In the genomic region with DNA sequence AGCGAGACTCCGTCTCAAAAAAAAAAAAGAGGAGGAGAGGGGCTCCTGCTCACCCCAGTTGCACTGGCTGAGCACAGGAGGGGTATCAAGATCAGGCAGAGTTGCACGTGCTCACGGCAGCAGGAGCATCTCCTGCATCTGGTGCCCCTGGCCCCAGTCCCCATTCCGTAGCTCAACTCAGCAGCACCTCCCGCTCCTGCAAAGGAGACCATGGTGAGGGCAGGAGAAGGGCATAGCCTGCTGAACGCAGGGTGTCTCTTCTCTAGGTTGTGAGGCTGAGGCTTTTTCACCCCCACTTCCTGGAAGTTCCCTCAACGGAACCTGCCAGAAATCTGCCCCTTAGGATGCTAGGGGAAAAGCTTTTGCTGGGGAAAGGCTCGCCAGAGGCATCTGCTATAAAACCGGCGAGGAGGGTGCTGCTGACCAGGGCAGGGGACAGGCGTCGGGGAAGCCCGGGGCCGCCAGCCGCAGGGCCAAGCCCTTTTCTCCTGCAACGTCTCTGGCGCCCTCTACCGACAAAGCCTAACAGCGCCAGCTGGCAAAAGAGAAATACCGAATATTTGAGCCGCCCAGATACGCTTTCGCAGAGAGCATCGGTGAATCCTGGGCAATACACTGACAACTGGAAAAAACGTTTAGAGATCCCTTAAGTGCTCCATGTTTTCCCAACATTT, we compare ENCODE assay signal across 8 cellular contexts. TPM values are rescaled to one million over a fixed set of nuclear protein-coding genes. Genes with fewer than 3 reads are reported as not detected.
A peak's percentile ranks its signal among the peaks of the same experiment; 100 is the strongest.
DNase-seq lines count a peak whose midpoint lies in the region; ATAC-seq, FAIRE-seq and TF ChIP-seq lines count a peak whose summit lies in the region.

No MANE protein-coding gene starts in this region.

- H3K9ac ChIP-seq in HepG2 (ENCODE audit: insufficient read depth, low read depth, low read length): peak overlapping the region; percentile 59

- H3K4me1 ChIP-seq in HepG2 (ENCODE audit: insufficient read depth, low read length): peaks cover 45% of the 10 kb centered on the region

- peak overlapping the region; percentile 81 to 86 (median 83) for H3K4me3 ChIP-seq in HepG2 (replicated peaks in 1 of 3; ENCODE audit: insufficient read depth in 1 of 3, low read depth in 2 of 3, low read length in 3 of 3)

- no TSS peak for BruUV-seq in HepG2 (replicated peaks; lab: Mats Ljungman, UMichigan)

- TF ChIP-seq EP300 in HepG2 (IDR thresholded peaks at IDR 0.05; ENCODE audit: low read depth in 2 of 2, low read length in 2 of 2) (0 out of 4 replicates have a peak, but pooled peaks of 1 of the 2 experiments have one; percentile 17), HepG2 (CRISPR knock-in tag; IDR thresholded peaks at IDR 0.05; ENCODE audit: borderline replicate concordance) (no peak)

- TF ChIP-seq CTCF in GM12872 (IDR thresholded peaks at IDR 0.05; ENCODE audit: insufficient read depth, low read depth, low read length) (peak; percentile 95), HepG2 (CRISPR knock-in tag; IDR thresholded peaks at IDR 0.05) (peak; percentile 93)

- POLR2A ChIA-PET in HepG2 (lab: Yijun Ruan, JAX): interaction anchor here (0.8 to 2.7 kb wide), 13 partner anchors 13 to 166 kb away, joined by 3 to 38 read pairs (median 7); a partner anchor contains a TSS

- H3K27me3 ChIP-seq in HepG2 (ENCODE audit: control insufficient read depth in 1 of 2, insufficient read depth in 2 of 2, low read length in 2 of 2): no peaks in the 10 kb centered on the region

- peak overlapping the region; percentile 56 for H3K27ac ChIP-seq in HepG2 (ENCODE audit: extremely low read length, insufficient read depth, low read length)

- in situ Hi-C loops in HepG2 (cut with HindIII; ENCODE audit: extremely low pct_ligation_motif_present, low pct_unique_long_range_greater_than_20kb): no loop called here

- H2AFZ ChIP-seq in HepG2 (ENCODE audit: low read length): no peak overlapping the region

- peaks cover 6% of the 10 kb centered on the region for H3K79me2 ChIP-seq in HepG2 (ENCODE audit: insufficient read depth, low read length)

- TF ChIP-seq POLR2A in HepG2 (IDR thresholded peaks at IDR 0.05; ENCODE audit: insufficient read depth in 1 of 2, low read depth in 2 of 2, low read length in 2 of 2): 0 out of 4 replicates have a peak, but pooled peaks of 1 of the 2 experiments have one; percentile 6

- WGBS in HepG2 (ENCODE audit: low lambda C conversion rate): 7% methylated on average over 23 of the region's 26 CpGs

- FAIRE-seq in HepG2 (lab: Jason Lieb, UNC): peak; percentile 63

- peak; percentile 50 for DNase-seq in NCI-H524 treated with DMSO at 0.1 percent for 48 hours (lab: John Stamatoyannopoulos, UW)
- DNase-seq in activated CD4-positive, alpha-beta T cell treated with anti-CD3 and anti-CD28 coated beads, Interleukin-2, amount 50 U/mL, for 24 hours (ENCODE audit: low read depth in 1 of 2, low spot score in 1 of 2): peak; percentile 74 to 87
- peak; percentile 90 for DNase-seq in dermis blood vessel endothelial cell
- peak; percentile 83 for DNase-seq in HepG2 (ENCODE audit: low spot score)
- peak; percentile 92 to 96 for DNase-seq in stimulated activated CD4-positive, alpha-beta T cell treated with anti-CD3 and anti-CD28 coated beads, Interleukin-2, amount 100 ng/mL, for 24 hours

- no peaks in the 10 kb centered on the region for H3K36me3 ChIP-seq in HepG2 (replicated peaks in 1 of 2; ENCODE audit: control insufficient read depth in 1 of 2, insufficient read depth in 2 of 2, low read length in 2 of 2)

- peak overlapping the region; percentile 92 for H3K4me2 ChIP-seq in HepG2 (ENCODE audit: low read depth, low read length)

- peak; percentile 92 for TF ChIP-seq RAD21 in HepG2 (CRISPR knock-in tag; IDR thresholded peaks at IDR 0.05)

- H4K20me1 ChIP-seq in HepG2 (ENCODE audit: insufficient read depth, low read length): peaks cover 7% of the 10 kb centered on the region; the same call in 1 of the 2 replicates

- ATAC-seq in HG03135 (IDR thresholded peaks at IDR 0.05; ENCODE audit: unreplicated experiment) (peak; percentile 59), HepG2 (peak; percentile 80), GM19351 (IDR thresholded peaks at IDR 0.05; ENCODE audit: unreplicated experiment) (no peak)

- intact Hi-C loops in HepG2 (cut with micrococcal nuclease; ENCODE audit: unreplicated experiment): loop anchor here (2.0 kb wide), 3 partner anchors 55 to 97 kb away; a partner anchor contains a TSS

- H3K9me3 ChIP-seq in HepG2 (ENCODE audit: low read length): no peaks in the 10 kb centered on the region

- CTCF ChIA-PET in HepG2 (lab: Yijun Ruan, JAX; ENCODE audit: low intra/inter-chr PET ratio, low total read pairs): interaction anchor here (0.6 to 4.2 kb wide), 7 partner anchors 15 to 124 kb away, joined by 3 to 125 read pairs (median 8); a partner anchor contains a TSS

RNA-seq across cellular contexts. Expression of a gene that starts 1.0 kb away (rescaled TPM):
- total RNA-seq in dermis blood vessel endothelial cell: 67.0 and 82.9 TPM in 2 replicates
- total RNA-seq in HepG2 (2016; rRNA removed; fragmentation: Illumina TruSeq; extraction: Trizol): 36.1 and 55.0 TPM in 2 replicates
- total RNA-seq in HepG2 (2016; cell fraction: cytosol; rRNA removed; fragmentation: Illumina TruSeq; extraction: Trizol; ENCODE audit: low read depth): 13.5 and 14.8 TPM in 2 replicates
- 33.5 and 56.7 TPM in 2 replicates for total RNA-seq in HepG2 (2016; cell fraction: insoluble cytoplasmic fraction; rRNA removed; fragmentation: Illumina TruSeq; extraction: Trizol)
- 26.4 and 27.2 TPM in 2 replicates for total RNA-seq in HepG2 (2016; cell fraction: membrane; rRNA removed; fragmentation: Illumina TruSeq; extraction: Trizol)
- total RNA-seq in HepG2 (2016; cell fraction: nucleus; rRNA removed; fragmentation: Illumina TruSeq; extraction: Trizol): 53.7 and 65.8 TPM in 2 replicates
- polyA plus RNA-seq in HepG2 (2011; rRNA removed): 102 and 112 TPM in 2 replicates
- polyA plus RNA-seq in HepG2 (2011; cell fraction: cytosol; rRNA removed): 56.6 and 76.3 TPM in 2 replicates
- polyA plus RNA-seq in HepG2 (2011; cell fraction: nucleus; rRNA removed): 458 and 611 TPM in 2 replicates
- 58.5 and 66.4 TPM in 2 replicates for polyA plus RNA-seq in HepG2 (2012)
- 6.8 and 7.7 TPM in 2 replicates for polyA plus RNA-seq in HepG2 (2016; cell fraction: cytosol; fragmentation: Illumina TruSeq; extraction: Trizol; ENCODE audit: low read depth)
- polyA plus RNA-seq in HepG2 (2016; cell fraction: insoluble cytoplasmic fraction; fragmentation: Illumina TruSeq; extraction: Trizol; ENCODE audit: low read depth): 26.5 and 32.8 TPM in 2 replicates
- 17.1 and 18.2 TPM in 2 replicates for polyA plus RNA-seq in HepG2 (2016; cell fraction: membrane; fragmentation: Illumina TruSeq; extraction: Trizol; ENCODE audit: low read depth)
- polyA plus RNA-seq in HepG2 (2016; cell fraction: nucleus; fragmentation: Illumina TruSeq; extraction: Trizol; ENCODE audit: insufficient read depth, low read depth): 172 and 175 TPM in 2 replicates
- 25.0 and 101 TPM in 2 replicates for polyA minus RNA-seq in HepG2 (2011; rRNA and poly(A)+ RNA removed; ENCODE audit: low replicate concordance)
- 29.8 and 30.8 TPM in 2 replicates for polyA minus RNA-seq in HepG2 (2011; cell fraction: cytosol; rRNA and poly(A)+ RNA removed)
- 84.9 and 89.9 TPM in 2 replicates for polyA minus RNA-seq in HepG2 (2011; cell fraction: nucleus; rRNA and poly(A)+ RNA removed)

RNA-seq across cellular contexts. Expression of a gene that starts 15.3 kb away (rescaled TPM):
- total RNA-seq in dermis blood vessel endothelial cell: 1.3 and 3.6 TPM in 2 replicates
- 0.84 and 0.95 TPM in 2 replicates for total RNA-seq in HepG2 (2016; rRNA removed; fragmentation: Illumina TruSeq; extraction: Trizol)
- 0.30 and 0.44 TPM in 2 replicates for total RNA-seq in HepG2 (2016; cell fraction: cytosol; rRNA removed; fragmentation: Illumina TruSeq; extraction: Trizol; ENCODE audit: low read depth)
- total RNA-seq in HepG2 (2016; cell fraction: insoluble cytoplasmic fraction; rRNA removed; fragmentation: Illumina TruSeq; extraction: Trizol): 0.22 and 0.65 TPM in 2 replicates
- total RNA-seq in HepG2 (2016; cell fraction: membrane; rRNA removed; fragmentation: Illumina TruSeq; extraction: Trizol): 0.52 and 0.90 TPM in 2 replicates
- 0.90 and 1.1 TPM in 2 replicates for total RNA-seq in HepG2 (2016; cell fraction: nucleus; rRNA removed; fragmentation: Illumina TruSeq; extraction: Trizol)
- 3.8 and 4.2 TPM in 2 replicates for polyA plus RNA-seq in HepG2 (2011; rRNA removed)
- 1.8 TPM in 2 replicates for polyA plus RNA-seq in HepG2 (2011; cell fraction: cytosol; rRNA removed)
- polyA plus RNA-seq in HepG2 (2011; cell fraction: nucleus; rRNA removed): 33.7 and 41.4 TPM in 2 replicates
- 2.5 and 2.6 TPM in 2 replicates for polyA plus RNA-seq in HepG2 (2012)
- 0.33 and 0.71 TPM in 2 replicates for polyA plus RNA-seq in HepG2 (2016; cell fraction: cytosol; fragmentation: Illumina TruSeq; extraction: Trizol; ENCODE audit: low read depth)
- 0.74 and 0.86 TPM in 2 replicates for polyA plus RNA-seq in HepG2 (2016; cell fraction: insoluble cytoplasmic fraction; fragmentation: Illumina TruSeq; extraction: Trizol; ENCODE audit: low read depth)
- 0.63 and 1.2 TPM in 2 replicates for polyA plus RNA-seq in HepG2 (2016; cell fraction: membrane; fragmentation: Illumina TruSeq; extraction: Trizol; ENCODE audit: low read depth)
- polyA plus RNA-seq in HepG2 (2016; cell fraction: nucleus; fragmentation: Illumina TruSeq; extraction: Trizol; ENCODE audit: insufficient read depth, low read depth): 4.0 and 5.3 TPM in 2 replicates
- polyA minus RNA-seq in HepG2 (2011; rRNA and poly(A)+ RNA removed; ENCODE audit: low replicate concordance): 0.58 and 2.9 TPM in 2 replicates
- polyA minus RNA-seq in HepG2 (2011; cell fraction: cytosol; rRNA and poly(A)+ RNA removed): 1.3 TPM in 2 replicates
- polyA minus RNA-seq in HepG2 (2011; cell fraction: nucleus; rRNA and poly(A)+ RNA removed): 2.6 and 3.3 TPM in 2 replicates

RNA-seq across cellular contexts. Expression of a gene that starts 34.7 kb away (rescaled TPM):
- total RNA-seq in dermis blood vessel endothelial cell: 96.1 and 135 TPM in 2 replicates
- total RNA-seq in HepG2 (2016; rRNA removed; fragmentation: Illumina TruSeq; extraction: Trizol): 19.3 and 32.6 TPM in 2 replicates
- total RNA-seq in HepG2 (2016; cell fraction: cytosol; rRNA removed; fragmentation: Illumina TruSeq; extraction: Trizol; ENCODE audit: low read depth): 4.6 and 4.9 TPM in 2 replicates
- total RNA-seq in HepG2 (2016; cell fraction: insoluble cytoplasmic fraction; rRNA removed; fragmentation: Illumina TruSeq; extraction: Trizol): 16.8 and 32.7 TPM in 2 replicates
- 13.7 and 15.6 TPM in 2 replicates for total RNA-seq in HepG2 (2016; cell fraction: membrane; rRNA removed; fragmentation: Illumina TruSeq; extraction: Trizol)
- total RNA-seq in HepG2 (2016; cell fraction: nucleus; rRNA removed; fragmentation: Illumina TruSeq; extraction: Trizol): 43.2 and 57.8 TPM in 2 replicates
- polyA plus RNA-seq in HepG2 (2011; rRNA removed): 68.9 and 79.4 TPM in 2 replicates
- polyA plus RNA-seq in HepG2 (2011; cell fraction: cytosol; rRNA removed): 46.5 and 75.4 TPM in 2 replicates
- polyA plus RNA-seq in HepG2 (2011; cell fraction: nucleus; rRNA removed): 265 and 413 TPM in 2 replicates
- 53.9 and 72.9 TPM in 2 replicates for polyA plus RNA-seq in HepG2 (2012)
- polyA plus RNA-seq in HepG2 (2016; cell fraction: cytosol; fragmentation: Illumina TruSeq; extraction: Trizol; ENCODE audit: low read depth): 5.5 and 6.2 TPM in 2 replicates
- polyA plus RNA-seq in HepG2 (2016; cell fraction: insoluble cytoplasmic fraction; fragmentation: Illumina TruSeq; extraction: Trizol; ENCODE audit: low read depth): 16.2 and 23.0 TPM in 2 replicates
- polyA plus RNA-seq in HepG2 (2016; cell fraction: membrane; fragmentation: Illumina TruSeq; extraction: Trizol; ENCODE audit: low read depth): 10.1 and 11.9 TPM in 2 replicates
- polyA plus RNA-seq in HepG2 (2016; cell fraction: nucleus; fragmentation: Illumina TruSeq; extraction: Trizol; ENCODE audit: insufficient read depth, low read depth): 148 and 155 TPM in 2 replicates
- 61.5 and 149 TPM in 2 replicates for polyA minus RNA-seq in HepG2 (2011; rRNA and poly(A)+ RNA removed; ENCODE audit: low replicate concordance)
- polyA minus RNA-seq in HepG2 (2011; cell fraction: cytosol; rRNA and poly(A)+ RNA removed): 76.6 and 89.8 TPM in 2 replicates
- polyA minus RNA-seq in HepG2 (2011; cell fraction: nucleus; rRNA and poly(A)+ RNA removed): 57.9 and 61.3 TPM in 2 replicates
